In genomic region chr22:22022255-22022840, GRCh38 we compare ENCODE assay signal across 1 cellular context.
TF ChIP-seq lines count a peak whose summit lies in the region.

No MANE protein-coding gene starts in this region.

TF ChIP-seq in GM23338, 12 proteins besides CTCF, POLR2A, EP300 and RAD21:
- TF ChIP-seq ZNF462 (CRISPR knock-in tag; IDR thresholded peaks at IDR 0.05): no peak
- TF ChIP-seq REST (IDR thresholded peaks at IDR 0.05; ENCODE audit: unreplicated experiment): no peak
- TF ChIP-seq NANOG (IDR thresholded peaks at IDR 0.05; ENCODE audit: borderline replicate concordance): no peak
- TF ChIP-seq EZH2 (IDR thresholded peaks at IDR 0.05; ENCODE audit: low read depth, unreplicated experiment): no peak
- TF ChIP-seq JUNB (IDR thresholded peaks at IDR 0.05; ENCODE audit: unreplicated experiment): no peak
- no peak for TF ChIP-seq ZNF114 (CRISPR knock-in tag; IDR thresholded peaks at IDR 0.05)
- no peak for TF ChIP-seq ETS1 (IDR thresholded peaks at IDR 0.05)
- no peak for TF ChIP-seq ZNF331 (CRISPR knock-in tag; IDR thresholded peaks at IDR 0.05; ENCODE audit: low read depth)
- TF ChIP-seq EZH2phosphoT487 (IDR thresholded peaks at IDR 0.05; ENCODE audit: unreplicated experiment): no peak
- no peak for TF ChIP-seq CREB1 (CRISPR knock-in tag; IDR thresholded peaks at IDR 0.05; ENCODE audit: low read depth)
